Comparison of ENCODE assay signal across 1 cellular context in the genomic region with DNA sequence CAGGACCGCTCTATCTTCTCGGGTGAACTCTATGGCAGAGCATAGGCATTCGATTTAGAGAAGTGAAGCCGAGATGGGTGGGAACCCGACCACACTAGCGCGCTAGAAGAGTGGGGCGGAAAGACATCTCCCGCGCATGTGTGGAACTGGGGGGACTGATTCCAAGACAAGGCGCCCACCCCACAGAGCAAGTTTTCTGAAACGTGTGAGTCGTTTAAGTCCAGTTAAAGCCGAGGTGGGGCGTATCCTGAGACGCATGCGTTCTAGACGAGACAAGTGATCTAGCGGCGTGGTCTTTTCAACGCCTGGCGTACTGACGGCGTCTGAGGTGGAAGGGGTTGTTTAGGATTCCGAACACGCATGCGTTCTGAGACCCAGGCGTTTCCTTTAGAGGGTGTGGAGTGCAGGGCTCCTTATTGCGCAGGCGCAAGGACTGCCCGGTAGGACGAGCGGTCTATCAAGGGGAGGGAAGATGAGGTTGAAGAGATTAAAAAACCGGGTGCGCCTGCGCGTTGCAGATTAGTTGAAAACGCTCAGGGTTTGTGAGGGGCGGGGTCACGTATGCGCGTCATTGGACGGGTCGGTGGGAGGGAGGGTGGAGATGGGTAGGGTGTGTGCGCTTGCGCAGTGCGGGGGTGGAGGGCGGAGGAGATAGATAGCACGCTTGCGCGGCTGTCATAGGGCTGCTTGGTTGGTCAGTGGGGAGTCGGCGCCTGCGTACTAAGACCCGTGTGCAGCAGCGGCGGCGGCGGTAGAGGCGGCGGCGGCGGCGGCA.
A peak's percentile ranks its signal among the peaks of the same experiment; 100 is the strongest.
TF ChIP-seq lines count a peak whose summit lies in the region.

TSS of gene EIF5A (plus strand) at position 718 of the 775 bp plus-strand sequence. CDS start 2,008 bp downstream, outside the sequence.

TF ChIP-seq in HepG2, 621 proteins besides CTCF, POLR2A, EP300 and RAD21 (continued from another document and continues in another):
- TF ChIP-seq E2F2 (CRISPR knock-in tag; IDR thresholded peaks at IDR 0.05; ENCODE audit: borderline replicate concordance): no peak
- peak; percentile 36; the same call in 1 of the 2 replicates for TF ChIP-seq MEF2D (CRISPR knock-in tag; IDR thresholded peaks at IDR 0.05)
- peak; percentile 36; the same call in 1 of the 2 replicates for TF ChIP-seq JUN (CRISPR knock-in tag; IDR thresholded peaks at IDR 0.05)
- TF ChIP-seq BATF2 (CRISPR knock-in tag; IDR thresholded peaks at IDR 0.05): no peak
- TF ChIP-seq ATM (IDR thresholded peaks at IDR 0.05; ENCODE audit: borderline replicate concordance): no peak
- peak; percentile 20; the same call in 1 of the 2 replicates for TF ChIP-seq YEATS4 (CRISPR knock-in tag; IDR thresholded peaks at IDR 0.05; ENCODE audit: borderline replicate concordance)
- 0 out of 2 replicates have a peak, but pooled peaks have one; percentile 58 for TF ChIP-seq ESRRA (CRISPR knock-in tag; IDR thresholded peaks at IDR 0.05; ENCODE audit: low read depth)
- TF ChIP-seq HIVEP1 (CRISPR knock-in tag; IDR thresholded peaks at IDR 0.05): 0 out of 2 replicates have a peak, but pooled peaks have one; percentile 34
- TF ChIP-seq MIXL1 (CRISPR knock-in tag; IDR thresholded peaks at IDR 0.05): no peak
- no peak for TF ChIP-seq NR2F2 (IDR thresholded peaks at IDR 0.05; ENCODE audit: borderline replicate concordance, low read depth)
- TF ChIP-seq ZSCAN25 (CRISPR knock-in tag; IDR thresholded peaks at IDR 0.05): 0 out of 2 replicates have a peak, but pooled peaks have one; percentile 42
- no peak for TF ChIP-seq ZSCAN30 (CRISPR knock-in tag; IDR thresholded peaks at IDR 0.05)
- TF ChIP-seq HHEX (CRISPR knock-in tag; IDR thresholded peaks at IDR 0.05): no peak
- TF ChIP-seq ZNF746 (CRISPR knock-in tag; IDR thresholded peaks at IDR 0.05): no peak
- 0 out of 2 replicates have a peak, but pooled peaks have one; percentile 34 for TF ChIP-seq ZBTB20 (CRISPR knock-in tag; IDR thresholded peaks at IDR 0.05; ENCODE audit: borderline replicate concordance, low read depth)
- TF ChIP-seq ZBTB26 (CRISPR knock-in tag; IDR thresholded peaks at IDR 0.05; ENCODE audit: borderline replicate concordance): no peak
- TF ChIP-seq, protein P1, sequence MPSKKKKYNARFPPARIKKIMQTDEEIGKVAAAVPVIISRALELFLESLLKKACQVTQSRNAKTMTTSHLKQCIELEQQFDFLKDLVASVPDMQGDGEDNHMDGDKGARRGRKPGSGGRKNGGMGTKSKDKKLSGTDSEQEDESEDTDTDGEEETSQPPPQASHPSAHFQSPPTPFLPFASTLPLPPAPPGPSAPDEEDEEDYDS (CRISPR knock-in tag; IDR thresholded peaks at IDR 0.05): peak; percentile 71
- TF ChIP-seq, protein P2, sequence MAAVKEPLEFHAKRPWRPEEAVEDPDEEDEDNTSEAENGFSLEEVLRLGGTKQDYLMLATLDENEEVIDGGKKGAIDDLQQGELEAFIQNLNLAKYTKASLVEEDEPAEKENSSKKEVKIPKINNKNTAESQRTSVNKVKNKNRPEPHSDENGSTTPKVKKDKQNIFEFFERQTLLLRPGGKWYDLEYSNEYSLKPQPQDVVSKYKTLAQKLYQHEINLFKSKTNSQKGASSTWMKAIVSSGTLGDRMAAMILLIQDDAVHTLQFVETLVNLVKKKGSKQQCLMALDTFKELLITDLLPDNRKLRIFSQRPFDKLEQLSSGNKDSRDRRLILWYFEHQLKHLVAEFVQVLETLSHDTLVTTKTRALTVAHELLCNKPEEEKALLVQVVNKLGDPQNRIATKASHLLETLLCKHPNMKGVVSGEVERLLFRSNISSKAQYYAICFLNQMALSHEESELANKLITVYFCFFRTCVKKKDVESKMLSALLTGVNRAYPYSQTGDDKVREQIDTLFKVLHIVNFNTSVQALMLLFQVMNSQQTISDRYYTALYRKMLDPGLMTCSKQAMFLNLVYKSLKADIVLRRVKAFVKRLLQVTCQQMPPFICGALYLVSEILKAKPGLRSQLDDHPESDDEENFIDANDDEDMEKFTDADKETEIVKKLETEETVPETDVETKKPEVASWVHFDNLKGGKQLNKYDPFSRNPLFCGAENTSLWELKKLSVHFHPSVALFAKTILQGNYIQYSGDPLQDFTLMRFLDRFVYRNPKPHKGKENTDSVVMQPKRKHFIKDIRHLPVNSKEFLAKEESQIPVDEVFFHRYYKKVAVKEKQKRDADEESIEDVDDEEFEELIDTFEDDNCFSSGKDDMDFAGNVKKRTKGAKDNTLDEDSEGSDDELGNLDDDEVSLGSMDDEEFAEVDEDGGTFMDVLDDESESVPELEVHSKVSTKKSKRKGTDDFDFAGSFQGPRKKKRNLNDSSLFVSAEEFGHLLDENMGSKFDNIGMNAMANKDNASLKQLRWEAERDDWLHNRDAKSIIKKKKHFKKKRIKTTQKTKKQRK (IDR thresholded peaks at IDR 0.05; ENCODE audit: low read length): no peak
- TF ChIP-seq ZNF441 (CRISPR knock-in tag; IDR thresholded peaks at IDR 0.05; ENCODE audit: borderline replicate concordance): peak; percentile 61; the same call in 1 of the 2 replicates
- TF ChIP-seq, protein P3, sequence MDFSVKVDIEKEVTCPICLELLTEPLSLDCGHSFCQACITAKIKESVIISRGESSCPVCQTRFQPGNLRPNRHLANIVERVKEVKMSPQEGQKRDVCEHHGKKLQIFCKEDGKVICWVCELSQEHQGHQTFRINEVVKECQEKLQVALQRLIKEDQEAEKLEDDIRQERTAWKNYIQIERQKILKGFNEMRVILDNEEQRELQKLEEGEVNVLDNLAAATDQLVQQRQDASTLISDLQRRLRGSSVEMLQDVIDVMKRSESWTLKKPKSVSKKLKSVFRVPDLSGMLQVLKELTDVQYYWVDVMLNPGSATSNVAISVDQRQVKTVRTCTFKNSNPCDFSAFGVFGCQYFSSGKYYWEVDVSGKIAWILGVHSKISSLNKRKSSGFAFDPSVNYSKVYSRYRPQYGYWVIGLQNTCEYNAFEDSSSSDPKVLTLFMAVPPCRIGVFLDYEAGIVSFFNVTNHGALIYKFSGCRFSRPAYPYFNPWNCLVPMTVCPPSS (IDR thresholded peaks at IDR 0.05): no peak
- TF ChIP-seq MAZ (IDR thresholded peaks at IDR 0.05; ENCODE audit: borderline replicate concordance, low read depth, low read length): peak; percentile 85; the same call in 1 of the 2 replicates
- TF ChIP-seq MAZ (CRISPR knock-in tag; IDR thresholded peaks at IDR 0.05; ENCODE audit: low read depth): peak; percentile 50; the same call in 1 of the 2 replicates
- no peak for TF ChIP-seq SMARCE1 (IDR thresholded peaks at IDR 0.05; ENCODE audit: borderline replicate concordance)
- no peak for TF ChIP-seq SMARCC2 (IDR thresholded peaks at IDR 0.05)
- TF ChIP-seq, protein P4, sequence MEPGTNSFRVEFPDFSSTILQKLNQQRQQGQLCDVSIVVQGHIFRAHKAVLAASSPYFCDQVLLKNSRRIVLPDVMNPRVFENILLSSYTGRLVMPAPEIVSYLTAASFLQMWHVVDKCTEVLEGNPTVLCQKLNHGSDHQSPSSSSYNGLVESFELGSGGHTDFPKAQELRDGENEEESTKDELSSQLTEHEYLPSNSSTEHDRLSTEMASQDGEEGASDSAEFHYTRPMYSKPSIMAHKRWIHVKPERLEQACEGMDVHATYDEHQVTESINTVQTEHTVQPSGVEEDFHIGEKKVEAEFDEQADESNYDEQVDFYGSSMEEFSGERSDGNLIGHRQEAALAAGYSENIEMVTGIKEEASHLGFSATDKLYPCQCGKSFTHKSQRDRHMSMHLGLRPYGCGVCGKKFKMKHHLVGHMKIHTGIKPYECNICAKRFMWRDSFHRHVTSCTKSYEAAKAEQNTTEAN (CRISPR knock-in tag; conservative IDR thresholded peaks at IDR 0.05): no peak
- peak; percentile 49; the same call in 1 of the 2 replicates for TF ChIP-seq HOMEZ (CRISPR knock-in tag; IDR thresholded peaks at IDR 0.05; ENCODE audit: low read depth)
- peak; percentile 34; the same call in 1 of the 2 replicates for TF ChIP-seq ZFP91 (CRISPR knock-in tag; IDR thresholded peaks at IDR 0.05; ENCODE audit: borderline replicate concordance)
- no peak for TF ChIP-seq RORA (CRISPR knock-in tag; IDR thresholded peaks at IDR 0.05)
- TF ChIP-seq KDM4B (CRISPR knock-in tag; IDR thresholded peaks at IDR 0.05): 0 out of 2 replicates have a peak, but pooled peaks have one; percentile 15
- TF ChIP-seq GATA4 (IDR thresholded peaks at IDR 0.05; ENCODE audit: borderline replicate concordance, low read depth): peak; percentile 37; the same call in 1 of the 2 replicates
- TF ChIP-seq PHF8 (CRISPR knock-in tag; IDR thresholded peaks at IDR 0.05): peak; percentile 54
- no peak for TF ChIP-seq ZNF17 (CRISPR knock-in tag; IDR thresholded peaks at IDR 0.05)
- no peak for TF ChIP-seq STAT6 (CRISPR knock-in tag; IDR thresholded peaks at IDR 0.05; ENCODE audit: borderline replicate concordance)
- no peak for TF ChIP-seq XBP1 (CRISPR knock-in tag; IDR thresholded peaks at IDR 0.05)
- TF ChIP-seq ZNF451 (CRISPR knock-in tag; IDR thresholded peaks at IDR 0.05): no peak
- TF ChIP-seq, protein P5, sequence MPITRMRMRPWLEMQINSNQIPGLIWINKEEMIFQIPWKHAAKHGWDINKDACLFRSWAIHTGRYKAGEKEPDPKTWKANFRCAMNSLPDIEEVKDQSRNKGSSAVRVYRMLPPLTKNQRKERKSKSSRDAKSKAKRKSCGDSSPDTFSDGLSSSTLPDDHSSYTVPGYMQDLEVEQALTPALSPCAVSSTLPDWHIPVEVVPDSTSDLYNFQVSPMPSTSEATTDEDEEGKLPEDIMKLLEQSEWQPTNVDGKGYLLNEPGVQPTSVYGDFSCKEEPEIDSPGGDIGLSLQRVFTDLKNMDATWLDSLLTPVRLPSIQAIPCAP (CRISPR knock-in tag; IDR thresholded peaks at IDR 0.05; ENCODE audit: low read depth): no peak
- TF ChIP-seq ZNF878 (CRISPR knock-in tag; IDR thresholded peaks at IDR 0.05): no peak
- no peak for TF ChIP-seq ZNF7 (CRISPR knock-in tag; IDR thresholded peaks at IDR 0.05)
- no peak for TF ChIP-seq RAD51 (IDR thresholded peaks at IDR 0.05; ENCODE audit: borderline replicate concordance)
